ENCODE assay signal across 27 cellular contexts in the genomic region with DNA sequence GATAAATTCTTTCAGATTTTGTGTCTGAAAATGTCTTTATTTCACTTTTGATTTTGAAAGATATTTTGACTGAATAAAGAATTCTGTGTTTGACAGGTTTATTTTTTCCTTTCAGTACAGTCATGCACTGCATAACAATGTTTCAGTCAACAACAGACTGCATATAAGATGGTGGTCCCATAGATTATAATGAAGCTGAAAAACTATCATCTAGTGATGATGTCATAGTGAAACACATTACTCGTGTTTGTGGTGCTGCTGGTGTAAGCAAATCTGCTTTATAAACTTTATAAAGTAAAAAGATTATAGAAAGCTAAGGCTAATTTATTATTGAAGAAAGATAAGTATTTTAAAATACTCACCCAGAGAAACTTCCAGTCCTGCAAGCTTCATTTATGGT.
DNase-seq lines count a peak whose midpoint lies in the region; ATAC-seq, FAIRE-seq and TF ChIP-seq lines count a peak whose summit lies in the region.
"Had no signal": no experiment of that assay in that cellular context is flagged by ENCODE, and none has a peak within 500 bp of the region (broad histone marks: within the 10 kb centered on the region; RNA-seq: fewer than 3 reads in every experiment).

No MANE protein-coding gene starts in this region.

- dilution Hi-C loops in endothelial cell of umbilical vein (cut with MboI; ENCODE audit: extremely low pct_ligation_motif_present, low sequenced_read_pairs) = no loop called here

- intact Hi-C loops in GM12878 (cut with micrococcal nuclease; ENCODE audit: unreplicated experiment) = loop anchor here (10.0 kb wide), 1 partner anchor 66 kb away; a partner anchor contains a TSS
- intact Hi-C loops in endothelial cell of umbilical vein (cut with micrococcal nuclease) = no loop called here

- H3K4me2 ChIP-seq in GM12878 (ENCODE audit: control insufficient read depth, insufficient read depth) = no peak overlapping the region
- no peak overlapping the region for H3K4me2 ChIP-seq in endothelial cell of umbilical vein (ENCODE audit: insufficient read depth, low read length)
- H3K4me2 ChIP-seq: BLaER1 had no signal

- in situ Hi-C loops in GM12878 (cut with MboI) = no loop called here

- CTCF ChIA-PET in GM12878 (lab: Yijun Ruan, JAX) = interaction anchor here (1.7 kb wide), 1 partner anchor 17 kb away, joined by 5 read pairs; no protein-coding TSS in a partner anchor
- CTCF ChIA-PET in endothelial cell of umbilical vein (lab: Charles Lee) = no interaction called here

- RAD21 ChIA-PET in GM12878 (lab: Charles Lee; ENCODE audit: unreplicated experiment) = interaction anchor here (1.4 to 2.8 kb wide), 2 partner anchors 54 to 58 kb away, joined by 4 to 12 read pairs; no protein-coding TSS in a partner anchor

- no peak overlapping the region for H3K27ac ChIP-seq in GM12878 (ENCODE audit: control insufficient read depth, insufficient read depth)
- no peak overlapping the region for H3K27ac ChIP-seq in endothelial cell of umbilical vein (ENCODE audit: insufficient read depth, low read depth, low read length)
- H3K27ac ChIP-seq: BLaER1 had no signal

- H2AFZ ChIP-seq in GM12878 (ENCODE audit: control insufficient read depth, low read depth, low read length) (no peak overlapping the region), endothelial cell of umbilical vein (ENCODE audit: low read depth, low read length) (no peak overlapping the region)

- SMC1A ChIA-PET in GM12878 (lab: Charles Lee; ENCODE audit: uncharacterized antibody, unreplicated experiment) = interaction anchor here (0.7 to 8.7 kb wide), 5 partner anchors 15 to 94 kb away, joined by 3 to 93 read pairs (median 3); no protein-coding TSS in a partner anchor

- no peaks in the 10 kb centered on the region for H3K27me3 ChIP-seq in GM12878 (replicated peaks in 1 of 2; ENCODE audit: control insufficient read depth in 2 of 2, insufficient read depth in 2 of 2, low read length in 1 of 2)
- no peaks in the 10 kb centered on the region for H3K27me3 ChIP-seq in endothelial cell of umbilical vein (ENCODE audit: control insufficient read depth in 2 of 2, insufficient read depth in 2 of 2, low read length in 2 of 2)
- H3K27me3 ChIP-seq: BE2C, BLaER1 had no signal

- peaks cover 5% of the 10 kb centered on the region for H3K27me3 Mint-ChIP-seq in activated T-cell treated with anti-CD3 and anti-CD28 coated beads, Interleukin-2, amount 50 U/mL, for 72 hours (ENCODE audit: low read depth)
- H3K27me3 Mint-ChIP-seq in activated T-cell treated with anti-CD3 and anti-CD28 coated beads, Interleukin-2, amount 50 U/mL, for 4 hours (ENCODE audit: low read depth) = peaks cover 5% of the 10 kb centered on the region
- H3K27me3 Mint-ChIP-seq in stimulated activated naive CD8-positive, alpha-beta T cell treated with anti-CD3 and anti-CD28 coated beads, Interleukin-15, amount 100 ng/mL, for 72 hours = peaks cover 12% of the 10 kb centered on the region
- H3K27me3 Mint-ChIP-seq in progenitor cell of endocrine pancreas = peaks cover 3% of the 10 kb centered on the region

- H3K9me1 ChIP-seq in endothelial cell of umbilical vein (replicated peaks; ENCODE audit: control insufficient read depth, extremely low read depth, insufficient read depth, low read length) = no peaks in the 10 kb centered on the region

- TF ChIP-seq POLR2A in GM12878 (IDR thresholded peaks at IDR 0.05; ENCODE audit: low read depth, low read length) (no peak), endothelial cell of umbilical vein (IDR thresholded peaks at IDR 0.05; ENCODE audit: low read depth, low read length) (no peak)

- no peaks in the 10 kb centered on the region for H3K4me1 Mint-ChIP-seq in activated T-cell treated with anti-CD3 and anti-CD28 coated beads, Interleukin-2, amount 50 U/mL, for 72 hours (ENCODE audit: low read depth)
- H3K4me1 Mint-ChIP-seq in activated T-cell treated with anti-CD3 and anti-CD28 coated beads, Interleukin-2, amount 50 U/mL, for 4 hours (ENCODE audit: low read depth) = no peaks in the 10 kb centered on the region
- H3K4me1 Mint-ChIP-seq in stimulated activated naive CD8-positive, alpha-beta T cell treated with anti-CD3 and anti-CD28 coated beads, Interleukin-15, amount 100 ng/mL, for 72 hours = no peaks in the 10 kb centered on the region
- H3K4me1 Mint-ChIP-seq in progenitor cell of endocrine pancreas (ENCODE audit: low read depth) = peaks cover 4% of the 10 kb centered on the region
- H3K4me1 Mint-ChIP-seq: CD14-positive monocyte; CD4-positive, alpha-beta memory T cell; CD4-positive, CD25-positive, alpha-beta regulatory T cell had no signal

- H3K9me3 ChIP-seq in GM12878 (replicated peaks; ENCODE audit: control insufficient read depth, insufficient read depth, low read length) (no peaks in the 10 kb centered on the region; the same call in 1 of the 3 replicates), endothelial cell of umbilical vein (replicated peaks; ENCODE audit: control insufficient read depth, insufficient read depth, low read length) (no peaks in the 10 kb centered on the region)
- H3K9me3 ChIP-seq: BE2C had no signal

- H3K36me3 ChIP-seq in GM12878 (ENCODE audit: control insufficient read depth in 2 of 2, insufficient read depth in 2 of 2, low read length in 1 of 2) = no peaks in the 10 kb centered on the region
- no peaks in the 10 kb centered on the region for H3K36me3 ChIP-seq in endothelial cell of umbilical vein (ENCODE audit: control insufficient read depth in 2 of 2, extremely low read depth in 1 of 2, insufficient read depth in 2 of 2, low read length in 2 of 2)
- H3K36me3 ChIP-seq: BE2C, BLaER1 had no signal

- no peak overlapping the region for H3K4me3 ChIP-seq in GM12878
- H3K4me3 ChIP-seq in endothelial cell of umbilical vein (replicated peaks in 1 of 3; ENCODE audit: insufficient read depth in 1 of 3, low read depth in 1 of 3, low read length in 3 of 3) = no peak overlapping the region
- H3K4me3 ChIP-seq: BLaER1 had no signal

- WGBS in GM12878 (ENCODE audit: insufficient coverage, insufficient replicate concordance, low lambda C conversion rate, missing lambda C conversion rate) = 4% methylated on average over 1 of the region's 1 CpG

- H4K20me1 ChIP-seq in GM12878 (ENCODE audit: control insufficient read depth, insufficient read depth) (no peaks in the 10 kb centered on the region), endothelial cell of umbilical vein (replicated peaks; ENCODE audit: control insufficient read depth, extremely low read depth, insufficient read depth, low read length) (no peaks in the 10 kb centered on the region)
- H4K20me1 ChIP-seq: BLaER1 had no signal

- no peak overlapping the region for H3K9ac ChIP-seq in GM12878 (ENCODE audit: control insufficient read depth, insufficient read depth, low read length)
- no peak overlapping the region for H3K9ac ChIP-seq in endothelial cell of umbilical vein (replicated peaks; ENCODE audit: extremely low read depth, insufficient read depth, low read length)
- H3K9ac ChIP-seq: BLaER1 had no signal

- no TSS peak for BruUV-seq in GM12878 (replicated peaks; lab: Mats Ljungman, UMichigan)
- BruUV-seq in endothelial cell of umbilical vein (replicated peaks; lab: Mats Ljungman, UMichigan) = no TSS peak

- no peak for TF ChIP-seq CTCF in GM12878 (IDR thresholded peaks at IDR 0.05 in 2 of 3, conservative IDR thresholded peaks at IDR 0.05 in 1 of 3; ENCODE audit: control insufficient read depth in 2 of 3, extremely low read depth in 1 of 3, insufficient read depth in 1 of 3, low read depth in 3 of 3, low read length in 3 of 3)
- TF ChIP-seq CTCF in endothelial cell of umbilical vein (IDR thresholded peaks at IDR 0.05; ENCODE audit: extremely low read depth in 1 of 2, insufficient read depth in 1 of 2, low read depth in 1 of 2, low read length in 2 of 2) = no peak
- TF ChIP-seq CTCF in progenitor cell of endocrine pancreas (IDR thresholded peaks at IDR 0.05; ENCODE audit: unreplicated experiment) = no peak

- no peaks in the 10 kb centered on the region for H3K79me2 ChIP-seq in GM12878 (ENCODE audit: control insufficient read depth, insufficient read depth, low read length)
- no peaks in the 10 kb centered on the region for H3K79me2 ChIP-seq in endothelial cell of umbilical vein (ENCODE audit: control insufficient read depth, insufficient read depth, low read length)

- TF ChIP-seq EP300 in GM12878 (IDR thresholded peaks at IDR 0.05; ENCODE audit: borderline replicate concordance in 1 of 2, control insufficient read depth in 1 of 2, low read depth in 2 of 2, low read length in 2 of 2) = no peak

- H3K36me3 Mint-ChIP-seq in activated T-cell treated with anti-CD3 and anti-CD28 coated beads, Interleukin-2, amount 50 U/mL, for 72 hours (ENCODE audit: insufficient read depth in 2 of 2) = peaks cover 3% of the 10 kb centered on the region in 2 donors
- no peaks in the 10 kb centered on the region for H3K36me3 Mint-ChIP-seq in activated T-cell treated with anti-CD3 and anti-CD28 coated beads, Interleukin-2, amount 50 U/mL, for 4 hours (ENCODE audit: insufficient read depth)
- H3K36me3 Mint-ChIP-seq in progenitor cell of endocrine pancreas (ENCODE audit: insufficient read depth) = no peaks in the 10 kb centered on the region
- H3K36me3 Mint-ChIP-seq: CD14-positive monocyte; CD4-positive, CD25-positive, alpha-beta regulatory T cell; CD8-positive, alpha-beta memory T cell had no signal

- POLR2A ChIA-PET in GM12878 (lab: Charles Lee) = no interaction called here
- POLR2A ChIA-PET in endothelial cell of umbilical vein (lab: Charles Lee) = no interaction called here

- FAIRE-seq in GM12878 (lab: Jason Lieb, UNC) (no peak), endothelial cell of umbilical vein (lab: Jason Lieb, UNC) (no peak)
- FAIRE-seq: A204.1, G401.6, GM12892, GM18507 had no signal

- H3K9me3 Mint-ChIP-seq in activated T-cell treated with anti-CD3 and anti-CD28 coated beads, Interleukin-2, amount 50 U/mL, for 72 hours = peaks cover 12 to 16% of the 10 kb centered on the region in 2 donors
- peaks cover 43% of the 10 kb centered on the region for H3K9me3 Mint-ChIP-seq in activated T-cell treated with anti-CD3 and anti-CD28 coated beads, Interleukin-2, amount 50 U/mL, for 4 hours
- peaks cover 13 to 36% of the 10 kb centered on the region in 2 donors for H3K9me3 Mint-ChIP-seq in stimulated activated naive CD8-positive, alpha-beta T cell treated with anti-CD3 and anti-CD28 coated beads, Interleukin-15, amount 100 ng/mL, for 72 hours
- peaks cover 23% of the 10 kb centered on the region for H3K9me3 Mint-ChIP-seq in progenitor cell of endocrine pancreas (ENCODE audit: low read depth)

- no peak overlapping the region for H3K4me3 Mint-ChIP-seq in activated T-cell treated with anti-CD3 and anti-CD28 coated beads, Interleukin-2, amount 50 U/mL, for 72 hours
- no peak overlapping the region for H3K4me3 Mint-ChIP-seq in activated T-cell treated with anti-CD3 and anti-CD28 coated beads, Interleukin-2, amount 50 U/mL, for 4 hours
- H3K4me3 Mint-ChIP-seq in stimulated activated naive CD8-positive, alpha-beta T cell treated with anti-CD3 and anti-CD28 coated beads, Interleukin-15, amount 100 ng/mL, for 72 hours = no peak overlapping the region
- no peak overlapping the region for H3K4me3 Mint-ChIP-seq in progenitor cell of endocrine pancreas (ENCODE audit: low read depth)
- H3K4me3 Mint-ChIP-seq: CD14-positive monocyte; CD4-positive, alpha-beta memory T cell; CD4-positive, CD25-positive, alpha-beta regulatory T cell; CD8-positive, alpha-beta memory T cell had no signal

- DNase-seq in activated T-cell treated with anti-CD3 and anti-CD28 coated beads, Interleukin-2, amount 50 U/mL, for 72 hours = no peak
- no peak for DNase-seq in activated T-cell treated with anti-CD3 and anti-CD28 coated beads, Interleukin-2, amount 50 U/mL, for 4 hours
- no peak for DNase-seq in stimulated activated naive CD8-positive, alpha-beta T cell treated with anti-CD3 and anti-CD28 coated beads, Interleukin-15, amount 100 ng/mL, for 72 hours
- DNase-seq in stimulated activated naive CD8-positive, alpha-beta T cell treated with anti-CD3 and anti-CD28 coated beads, Interleukin-15, Interleukin-2, amounts not matched to agents 100 U/mL and 50 U/mL, for 24 hours = no peak
- DNase-seq in GM12878 (ENCODE audit: low read depth, low spot score) = no peak
- no peak for DNase-seq in endothelial cell of umbilical vein (ENCODE audit: low read depth, low spot score)
- DNase-seq in DMS53 treated with DMSO at 0.1 percent for 48 hours (lab: John Stamatoyannopoulos, UW; ENCODE audit: unreplicated experiment) = no peak
- DNase-seq in progenitor cell of endocrine pancreas (ENCODE audit: low spot score, unreplicated experiment) = no peak
- DNase-seq: 8988T; ACHN; BE2C; C1 segment of cervical spinal cord; CD4-positive, alpha-beta memory T cell; CD4-positive, CD25-positive, alpha-beta regulatory T cell; CD8-positive, alpha-beta memory T cell; COR-L47; DMS 273 treated with DMSO at 0.1 percent for 48 hours; DMS153; DMS53; DMS79 treated with DMSO at 0.1 percent for 48 hours; GF-D8 had no signal

- H3K4me1 ChIP-seq in GM12878 (ENCODE audit: control insufficient read depth, insufficient read depth, low read length) = no peaks in the 10 kb centered on the region
- H3K4me1 ChIP-seq in endothelial cell of umbilical vein (ENCODE audit: control insufficient read depth, extremely low read depth, insufficient read depth, low read length) = no peaks in the 10 kb centered on the region
- H3K4me1 ChIP-seq: BE2C, BLaER1 had no signal

- no peak for TF ChIP-seq RAD21 in GM12878 (IDR thresholded peaks at IDR 0.05; ENCODE audit: insufficient read depth, low read depth, low read length)

- peak; percentile 64 to 73 for ATAC-seq in activated T-cell treated with anti-CD3 and anti-CD28 coated beads, Interleukin-2, amount 50 U/mL, for 72 hours (replicated peaks in 1 of 2)
- no peak for ATAC-seq in activated T-cell treated with anti-CD3 and anti-CD28 coated beads, Interleukin-2, amount 50 U/mL, for 4 hours
- peak; percentile 49 for ATAC-seq in stimulated activated naive CD8-positive, alpha-beta T cell treated with anti-CD3 and anti-CD28 coated beads, Interleukin-15, amount 100 ng/mL, for 72 hours
- ATAC-seq in stimulated activated naive CD8-positive, alpha-beta T cell treated with anti-CD3 and anti-CD28 coated beads, Interleukin-15, Interleukin-2, amounts not matched to agents 100 U/mL and 50 U/mL, for 24 hours = no peak
- ATAC-seq in GM12878 = peak; percentile 64

- H3K27ac Mint-ChIP-seq in activated T-cell treated with anti-CD3 and anti-CD28 coated beads, Interleukin-2, amount 50 U/mL, for 72 hours = no peak overlapping the region
- H3K27ac Mint-ChIP-seq in stimulated activated naive CD8-positive, alpha-beta T cell treated with anti-CD3 and anti-CD28 coated beads, Interleukin-15, amount 100 ng/mL, for 72 hours = no peak overlapping the region
- H3K27ac Mint-ChIP-seq in progenitor cell of endocrine pancreas = no peak overlapping the region
- H3K27ac Mint-ChIP-seq: CD14-positive monocyte; CD4-positive, alpha-beta memory T cell; CD4-positive, CD25-positive, alpha-beta regulatory T cell; CD8-positive, alpha-beta memory T cell had no signal

Comparison
In these comparisons a context has a peak if more than half of its experiments do, and no peak if none do; other contexts are left out.
1. ATAC-seq: peak in activated T-cell treated with anti-CD3 and anti-CD28 coated beads, Interleukin-2, amount 50 U/mL, for 72 hours (2 of 2), stimulated activated naive CD8-positive, alpha-beta T cell treated with anti-CD3 and anti-CD28 coated beads, Interleukin-15, amount 100 ng/mL, for 72 hours (single experiment) and GM12878 (single experiment); none in activated T-cell treated with anti-CD3 and anti-CD28 coated beads, Interleukin-2, amount 50 U/mL, for 4 hours (0 of 2) and stimulated activated naive CD8-positive, alpha-beta T cell treated with anti-CD3 and anti-CD28 coated beads, Interleukin-15, Interleukin-2, amounts not matched to agents 100 U/mL and 50 U/mL, for 24 hours (single experiment).